ENCODE assay signal across 28 cellular contexts in genomic region chr6:11130605-11131004, GRCh38. TPM values are rescaled to one million over a fixed set of nuclear protein-coding genes. Genes with fewer than 3 reads are reported as not detected.
"Had no signal": no experiment of that assay in that cellular context is flagged by ENCODE, and none has a peak within 500 bp of the region (broad histone marks: within the 10 kb centered on the region; RNA-seq: fewer than 3 reads in every experiment).

No MANE protein-coding gene starts in this region.

- ATAC-seq: gastrocnemius medialis; left lung; lower lobe of right lung; natural killer cell treated with Interleukin-12 subunit alpha and Interleukin-12 subunit beta and Interleukin-15 and Interleukin-18, amount 100 ng/mL, for 72 hours; pancreas; right lobe of liver had no signal

- H3K4me2 ChIP-seq: neural progenitor cell had no signal

- H3K4me3 ChIP-seq: coronary artery, gastrocnemius medialis, left lung, lower lobe of right lung, neural progenitor cell, pancreas, right lobe of liver, stomach, thoracic aorta, transverse colon had no signal

- H3K9me3 ChIP-seq: gastrocnemius medialis, left lung, lower lobe of right lung, pancreas, right lobe of liver, stomach, thoracic aorta, transverse colon had no signal

- H3K36me3 ChIP-seq: neural progenitor cell had no signal

- H3K27ac ChIP-seq: coronary artery, gastrocnemius medialis, left lung, lower lobe of right lung, neural progenitor cell, pancreas, right lobe of liver, stomach, thoracic aorta, transverse colon had no signal

- FAIRE-seq: keratinocyte had no signal

- DNase-seq: effector CD4-positive, alpha-beta T cell; endodermal cell; gastrocnemius medialis; glutamatergic neuron; immature natural killer cell; left lung; lower lobe of right lung; mesenchymal stem cell; midbrain; nucleus accumbens; pancreas; right lobe of liver; stimulated activated CD4-positive, alpha-beta T cell treated with anti-CD3 and anti-CD28 coated beads, Interleukin-2, amount 100 ng/mL, for 24 hours; stimulated activated CD4-positive, alpha-beta T cell treated with anti-CD3 and anti-CD28 coated beads, Interleukin-4, amount 100 ng/mL, for 4 hours; stimulated activated naive CD4-positive, alpha-beta T cell; stomach; substantia nigra; transverse colon had no signal

- H2AFZ ChIP-seq: neural progenitor cell had no signal

- H3K9ac ChIP-seq: neural progenitor cell had no signal

- H3K4me1 ChIP-seq: left lung, lower lobe of right lung, neural progenitor cell, pancreas, right lobe of liver, stomach, transverse colon had no signal

- H3K27me3 ChIP-seq: gastrocnemius medialis, left lung, neural progenitor cell, pancreas, right lobe of liver, stomach, transverse colon had no signal

RNA-seq across cellular contexts. Expression of gene ERVFRD-1, which starts 19.1 kb away (rescaled TPM):
- total RNA-seq: chondrocyte; endodermal cell; fibroblast of lung; gastrocnemius medialis; natural killer cell treated with Interleukin-12 subunit alpha and Interleukin-12 subunit beta and Interleukin-15 and Interleukin-18, amount 100 ng/mL, for 72 hours; progenitor cell of endocrine pancreas; renal cortical epithelial cell; skeletal muscle tissue; thoracic aorta; transverse colon had no signal
- polyA plus RNA-seq: fibroblast of lung, keratinocyte had no signal
